ENCODE assay signal across 20 cellular contexts in the genomic region with DNA sequence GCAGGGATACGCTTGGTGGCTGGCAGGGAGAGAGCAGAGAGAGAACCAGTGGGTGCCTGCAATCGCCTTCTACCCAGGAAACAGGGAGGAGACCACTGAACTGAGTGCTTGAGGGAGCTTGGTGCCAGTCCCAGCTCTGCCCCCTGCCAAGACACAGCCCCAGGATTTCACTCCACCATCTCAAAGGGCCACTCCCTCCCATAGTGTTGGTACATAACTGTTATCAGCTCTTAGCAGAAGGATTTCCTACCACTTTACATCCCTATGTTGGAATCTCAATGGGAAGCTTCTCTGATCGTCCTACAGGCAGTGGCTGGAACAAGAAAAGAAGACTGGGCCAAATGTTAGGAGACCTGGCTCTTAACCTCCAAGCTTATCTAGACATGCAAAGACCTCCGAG.
DNase-seq lines count a peak whose midpoint lies in the region; ATAC-seq and TF ChIP-seq lines count a peak whose summit lies in the region.
"Had no signal": no experiment of that assay in that cellular context is flagged by ENCODE, and none has a peak within 500 bp of the region (broad histone marks: within the 10 kb centered on the region; RNA-seq: fewer than 3 reads in every experiment).

No MANE protein-coding gene starts in this region.

- H3F3A ChIP-seq in GM23338 (replicated peaks; ENCODE audit: low read depth) = peaks cover 11% of the 10 kb centered on the region; the same call in 1 of the 2 replicates

- DNase-seq in GM23338 (ENCODE audit: low spot score) (no peak), Karpas-422 (peak; percentile 36), NCI-H187 (lab: John Stamatoyannopoulos, UW) (no peak), SIG-M5 (lab: John Stamatoyannopoulos, UW) (no peak)
- DNase-seq in central memory CD8-positive, alpha-beta T cell (ENCODE audit: low spot score in 2 of 2) = no peak
- no peak for DNase-seq in stimulated activated effector memory CD8-positive, alpha-beta T cell treated with anti-CD3 and anti-CD28 coated beads, Interleukin-12 subunit alpha, Interleukin-12 subunit beta, amount 100 ng/mL, for 72 hours (ENCODE audit: low spot score in 2 of 2)
- DNase-seq: CD4-positive, alpha-beta T cell; COR-L47; DMS 273 treated with DMSO at 0.1 percent for 48 hours; DMS79 treated with DMSO at 0.1 percent for 48 hours; H7; HFFc6; MG63; NCI-H1048; NCI-H1436; NCI-H1930; NCI-H748 treated with DMSO at 0.1 percent for 48 hours; PC-9; RPMI8226 had no signal

- H3K27ac Mint-ChIP-seq in GM23338 = no peak overlapping the region
- peak overlapping the region; percentile 53 for H3K27ac Mint-ChIP-seq in central memory CD8-positive, alpha-beta T cell (ENCODE audit: low read depth)
- peak overlapping the region; percentile 32 for H3K27ac Mint-ChIP-seq in stimulated activated effector memory CD8-positive, alpha-beta T cell treated with anti-CD3 and anti-CD28 coated beads, Interleukin-12 subunit alpha, Interleukin-12 subunit beta, amount 100 ng/mL, for 72 hours
- H3K27ac Mint-ChIP-seq: CD4-positive, alpha-beta T cell; HFFc6 had no signal

- no peaks in the 10 kb centered on the region for H3K9me2 ChIP-seq in GM23338 (ENCODE audit: insufficient read depth)
- no peaks in the 10 kb centered on the region for H3K9me2 ChIP-seq in Karpas-422 (replicated peaks; ENCODE audit: insufficient read depth, low read length)

- H3K4me3 ChIP-seq in GM23338 = no peak overlapping the region
- H3K4me3 ChIP-seq in Karpas-422 (ENCODE audit: low read length) = no peak overlapping the region
- H3K4me3 ChIP-seq: MG63, PC-9 had no signal

- peaks cover 93% of the 10 kb centered on the region for H3K79me2 ChIP-seq in GM23338 (replicated peaks; ENCODE audit: insufficient read depth)
- H3K79me2 ChIP-seq in Karpas-422 (ENCODE audit: low read length) = no peaks in the 10 kb centered on the region

- peaks cover 46% of the 10 kb centered on the region for H3K4me1 ChIP-seq in GM23338 (ENCODE audit: insufficient read depth)
- H3K4me1 ChIP-seq in Karpas-422 (ENCODE audit: low read length) = no peaks in the 10 kb centered on the region

- no peak for ATAC-seq in GM23338
- no peak for ATAC-seq in central memory CD8-positive, alpha-beta T cell (replicated peaks; ENCODE audit: extremely low read depth, poor library complexity, severe bottlenecking)
- ATAC-seq in stimulated activated effector memory CD8-positive, alpha-beta T cell treated with anti-CD3 and anti-CD28 coated beads, Interleukin-12 subunit alpha, Interleukin-12 subunit beta, amount 100 ng/mL, for 72 hours = no peak
- no peak for ATAC-seq in HG03196 (IDR thresholded peaks at IDR 0.05; ENCODE audit: unreplicated experiment)

- H3K36me3 Mint-ChIP-seq in GM23338 (ENCODE audit: low read depth) = peaks cover 26% of the 10 kb centered on the region
- H3K36me3 Mint-ChIP-seq in central memory CD8-positive, alpha-beta T cell (ENCODE audit: insufficient read depth) = peaks cover 6% of the 10 kb centered on the region
- peaks cover 11% of the 10 kb centered on the region for H3K36me3 Mint-ChIP-seq in stimulated activated effector memory CD8-positive, alpha-beta T cell treated with anti-CD3 and anti-CD28 coated beads, Interleukin-12 subunit alpha, Interleukin-12 subunit beta, amount 100 ng/mL, for 72 hours

- H3K9me3 Mint-ChIP-seq in GM23338 = no peaks in the 10 kb centered on the region
- H3K9me3 Mint-ChIP-seq in central memory CD8-positive, alpha-beta T cell = no peaks in the 10 kb centered on the region
- no peaks in the 10 kb centered on the region for H3K9me3 Mint-ChIP-seq in stimulated activated effector memory CD8-positive, alpha-beta T cell treated with anti-CD3 and anti-CD28 coated beads, Interleukin-12 subunit alpha, Interleukin-12 subunit beta, amount 100 ng/mL, for 72 hours
- H3K9me3 Mint-ChIP-seq: CD4-positive, alpha-beta T cell; HFFc6 had no signal

- no peaks in the 10 kb centered on the region for H3K27me3 ChIP-seq in GM23338 (ENCODE audit: insufficient read depth)
- H3K27me3 ChIP-seq in Karpas-422 (ENCODE audit: low read length) = no peaks in the 10 kb centered on the region
- H3K27me3 ChIP-seq: MG63 had no signal

- peaks cover 56% of the 10 kb centered on the region for H3K4me1 Mint-ChIP-seq in GM23338
- H3K4me1 Mint-ChIP-seq in central memory CD8-positive, alpha-beta T cell = peaks cover 43% of the 10 kb centered on the region
- peaks cover 43% of the 10 kb centered on the region for H3K4me1 Mint-ChIP-seq in stimulated activated effector memory CD8-positive, alpha-beta T cell treated with anti-CD3 and anti-CD28 coated beads, Interleukin-12 subunit alpha, Interleukin-12 subunit beta, amount 100 ng/mL, for 72 hours

- peaks cover 6% of the 10 kb centered on the region for H3K27me3 Mint-ChIP-seq in GM23338 (ENCODE audit: insufficient read depth, low read depth, poor library complexity)
- H3K27me3 Mint-ChIP-seq in central memory CD8-positive, alpha-beta T cell = no peaks in the 10 kb centered on the region
- H3K27me3 Mint-ChIP-seq: CD4-positive, alpha-beta T cell had no signal

- H3K4me3 Mint-ChIP-seq in GM23338 = no peak overlapping the region
- no peak overlapping the region for H3K4me3 Mint-ChIP-seq in central memory CD8-positive, alpha-beta T cell
- no peak overlapping the region for H3K4me3 Mint-ChIP-seq in stimulated activated effector memory CD8-positive, alpha-beta T cell treated with anti-CD3 and anti-CD28 coated beads, Interleukin-12 subunit alpha, Interleukin-12 subunit beta, amount 100 ng/mL, for 72 hours
- H3K4me3 Mint-ChIP-seq: CD4-positive, alpha-beta T cell; HFFc6 had no signal

- no peak overlapping the region for H3K27ac ChIP-seq in GM23338 (ENCODE audit: low read depth)
- no peak overlapping the region for H3K27ac ChIP-seq in Karpas-422 (ENCODE audit: low read length)
- H3K27ac ChIP-seq: PC-9 had no signal

- H2AFZ ChIP-seq in GM23338 (no peak overlapping the region), Karpas-422 (ENCODE audit: low read length) (no peak overlapping the region)
- H2AFZ ChIP-seq: PC-9 had no signal

- H3K4me2 ChIP-seq in GM23338 (0 out of 2 replicates have a peak overlapping the region, but pooled peaks have one; percentile 67), Karpas-422 (ENCODE audit: low read depth, low read length, poor library complexity, severe bottlenecking) (no peak overlapping the region)
- H3K4me2 ChIP-seq: PC-9 had no signal

- H3K9me3 ChIP-seq in Karpas-422 (ENCODE audit: low read length) = no peaks in the 10 kb centered on the region
- H3K9me3 ChIP-seq: MG63 had no signal

- no peak for TF ChIP-seq CTCF in GM23338 (conservative IDR thresholded peaks at IDR 0.05; ENCODE audit: low read depth in 2 of 2)

- H4K20me1 ChIP-seq in GM23338 (replicated peaks; ENCODE audit: insufficient read depth) = 0 out of 2 replicates have a peak, but pooled peaks cover 14% of the 10 kb centered on the region
- no peaks in the 10 kb centered on the region for H4K20me1 ChIP-seq in Karpas-422 (ENCODE audit: insufficient read depth, low read depth, low read length)

- H3K36me3 ChIP-seq in GM23338 (ENCODE audit: insufficient read depth) (no peaks in the 10 kb centered on the region), Karpas-422 (ENCODE audit: insufficient read depth, low read length) (no peaks in the 10 kb centered on the region)
- H3K36me3 ChIP-seq: MG63 had no signal

- H3K9ac ChIP-seq in Karpas-422 (ENCODE audit: low read length) = no peak overlapping the region

TF ChIP-seq in GM23338, 12 proteins besides CTCF, POLR2A, EP300 and RAD21:
- TF ChIP-seq STAT1 (IDR thresholded peaks at IDR 0.05; ENCODE audit: unreplicated experiment) (no peak), NANOG (IDR thresholded peaks at IDR 0.05; ENCODE audit: borderline replicate concordance) (no peak)
TF ChIP-seq in GM23338: peak in this region for 0.
